In the genomic region with DNA sequence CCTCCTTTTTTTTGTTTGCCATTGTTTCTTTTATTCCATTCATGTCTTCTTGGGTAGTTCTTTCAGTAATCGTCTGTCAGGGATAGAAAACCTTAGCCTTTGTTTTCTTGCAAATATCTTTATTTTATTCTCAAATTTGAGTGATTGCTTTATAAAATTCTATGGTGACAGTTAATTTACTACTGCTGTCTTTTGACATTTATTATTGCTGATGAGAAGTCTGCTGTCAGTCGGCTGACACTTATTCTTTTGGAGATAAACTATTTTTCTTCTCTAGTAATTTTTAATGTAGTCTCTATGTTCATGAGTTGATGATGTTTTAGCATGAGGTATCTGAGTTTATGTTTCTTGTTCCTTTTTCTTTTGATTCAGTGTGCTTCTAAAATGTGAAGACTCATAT, we compare ENCODE assay signal across 31 cellular contexts.
"Had no signal": no experiment of that assay in that cellular context is flagged by ENCODE, and none has a peak within 500 bp of the region (broad histone marks: within the 10 kb centered on the region; RNA-seq: fewer than 3 reads in every experiment).

No MANE protein-coding gene starts in this region.

- ATAC-seq: activated naive CD4-positive, alpha-beta T cell treated with anti-CD3 and anti-CD28 coated beads, Interleukin-2, amount 50 U/mL, for 72 hours; activated naive CD8-positive, alpha-beta T cell treated with anti-CD3 and anti-CD28 coated beads, Interleukin-2, amount 50 U/mL, for 24 hours; activated T-cell treated with anti-CD3 and anti-CD28 coated beads, Interleukin-2, amount 50 U/mL, for 4 hours; activated T-cell treated with anti-CD3 and anti-CD28 coated beads, Interleukin-2, amount 50 U/mL, for 72 hours; activated T-helper 17 cell treated with anti-CD3 and anti-CD28 coated beads, Interleukin-2, amount 50 U/mL, for 72 hours; body of pancreas had no signal

- DNase-seq: activated effector memory CD4-positive, alpha-beta T cell treated with anti-CD3 and anti-CD28 coated beads, Interleukin-2, amount 50 U/mL, for 16 hours; activated effector memory CD4-positive, alpha-beta T cell treated with Interleukin-2 at 50 U/mL for 16 hours; activated gamma-delta T cell; activated gamma-delta T cell treated with Interleukin-2 at 50 U/mL for 16 hours; activated naive CD4-positive, alpha-beta T cell; activated naive CD4-positive, alpha-beta T cell treated with anti-CD3 and anti-CD28 coated beads for 36 hours; activated naive CD4-positive, alpha-beta T cell treated with anti-CD3 and anti-CD28 coated beads, Interleukin-2, amount 10 ng/mL, durations not matched to agents 7 days and 5 days; activated naive CD4-positive, alpha-beta T cell treated with anti-CD3 and anti-CD28 coated beads, Interleukin-2, amount 50 U/mL, for 16 hours; activated naive CD4-positive, alpha-beta T cell treated with Interleukin-2 at 50 U/mL for 16 hours; activated naive CD8-positive, alpha-beta T cell treated with anti-CD3 and anti-CD28 coated beads for 36 hours; activated naive CD8-positive, alpha-beta T cell treated with anti-CD3 and anti-CD28 coated beads, Interleukin-2, amount 10 ng/mL, durations not matched to agents 7 days and 5 days; activated naive CD8-positive, alpha-beta T cell treated with anti-CD3 and anti-CD28 coated beads, Interleukin-2, amount 50 U/mL, for 24 hours; activated T-cell treated with anti-CD3 and anti-CD28 coated beads, Interleukin-2, amount 50 U/mL, for 24 hours; activated T-cell treated with anti-CD3 and anti-CD28 coated beads, Interleukin-2, amount 50 U/mL, for 4 hours; activated T-cell treated with anti-CD3 and anti-CD28 coated beads, Interleukin-2, amount 50 U/mL, for 48 hours; activated T-cell treated with anti-CD3 and anti-CD28 coated beads, Interleukin-2, amount 50 U/mL, for 72 hours; adrenal gland; amniotic stem cell; amygdala; anterior cingulate cortex; aorta; body of pancreas; brain microvascular endothelial cell; caudate nucleus; central memory CD4-positive, alpha-beta T cell; cerebellar nuclear complex had no signal

- H3K9me3 ChIP-seq: adrenal gland, body of pancreas had no signal

- H3K4me3 ChIP-seq: adrenal gland, ascending aorta, body of pancreas, breast epithelium, cardiac muscle cell had no signal

- H3K27me3 ChIP-seq: adrenal gland, ascending aorta, body of pancreas, brain microvascular endothelial cell, breast epithelium, cardiac muscle cell had no signal

- H3K27ac ChIP-seq: adrenal gland, ascending aorta, body of pancreas, brain microvascular endothelial cell, breast epithelium, cardiac muscle cell had no signal

- H3K36me3 ChIP-seq: adrenal gland, ascending aorta, brain microvascular endothelial cell, breast epithelium, cardiac muscle cell had no signal

- H3K4me1 ChIP-seq: adrenal gland, ascending aorta, body of pancreas, breast epithelium had no signal
